ENCODE assay signal across 28 cellular contexts in the genomic region with DNA sequence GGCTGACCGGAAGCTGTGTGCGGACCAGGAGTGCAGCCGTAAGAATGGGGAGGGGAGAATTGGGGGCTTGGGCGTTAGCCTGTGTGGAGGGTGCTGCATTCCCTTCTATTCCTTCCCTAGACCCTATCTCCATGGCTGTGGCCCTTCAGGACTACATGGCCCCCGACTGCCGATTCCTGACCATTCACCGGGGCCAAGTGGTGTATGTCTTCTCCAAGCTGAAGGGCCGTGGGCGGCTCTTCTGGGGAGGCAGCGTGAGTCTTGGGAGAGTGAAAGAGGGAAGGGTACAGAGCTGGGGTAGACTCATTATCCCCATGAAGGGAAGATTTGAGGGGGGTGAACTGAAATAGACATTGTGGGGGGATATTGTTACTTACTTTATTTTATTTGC. TPM values are rescaled to one million over a fixed set of nuclear protein-coding genes. Genes with fewer than 3 reads are reported as not detected.
DNase-seq lines count a peak whose midpoint lies in the region; ATAC-seq and TF ChIP-seq lines count a peak whose summit lies in the region.
"Had no signal": no experiment of that assay in that cellular context is flagged by ENCODE, and none has a peak within 500 bp of the region (broad histone marks: within the 10 kb centered on the region; RNA-seq: fewer than 3 reads in every experiment).

No MANE protein-coding gene starts in this region.

- no peaks in the 10 kb centered on the region for H3K9me3 Mint-ChIP-seq in natural killer cell treated with Interleukin-12 subunit alpha and Interleukin-12 subunit beta and Interleukin-15 and Interleukin-18, amount 100 ng/mL, for 72 hours
- H3K9me3 Mint-ChIP-seq in natural killer cell (no peaks in the 10 kb centered on the region), nephron progenitor cell (no peaks in the 10 kb centered on the region), endodermal cell (no peaks in the 10 kb centered on the region), immature natural killer cell (no peaks in the 10 kb centered on the region)

- H3K27ac Mint-ChIP-seq in natural killer cell treated with Interleukin-12 subunit alpha and Interleukin-12 subunit beta and Interleukin-15 and Interleukin-18, amount 100 ng/mL, for 72 hours, result peak overlapping the region; percentile 60 to 77
- H3K27ac Mint-ChIP-seq in natural killer cell (no peak overlapping the region), nephron progenitor cell (no peak overlapping the region), endodermal cell (no peak overlapping the region), immature natural killer cell (peak overlapping the region in 2 of 6 donors; percentile 57 to 83)
- H3K27ac Mint-ChIP-seq: activated naive CD4-positive, alpha-beta T cell treated with anti-CD3 and anti-CD28 coated beads for 36 hours had no signal

- H3K9ac ChIP-seq in mammary epithelial cell (ENCODE audit: insufficient read depth, low read length) (peak overlapping the region; percentile 90), endodermal cell (ENCODE audit: extremely low read depth, low read length, poor library complexity, severe bottlenecking) (no peak overlapping the region)

- CTCF ChIA-PET in mammary epithelial cell (lab: Charles Lee; ENCODE audit: low non-redundant PET), result no interaction called here

- H3K27me3 Mint-ChIP-seq in natural killer cell treated with Interleukin-12 subunit alpha and Interleukin-12 subunit beta and Interleukin-15 and Interleukin-18, amount 100 ng/mL, for 72 hours, result no peaks in the 10 kb centered on the region
- H3K27me3 Mint-ChIP-seq in natural killer cell (ENCODE audit: low read depth in 2 of 2), result no peaks in the 10 kb centered on the region
- H3K27me3 Mint-ChIP-seq in nephron progenitor cell (ENCODE audit: low read depth, poor library complexity), result peaks cover 2% of the 10 kb centered on the region
- H3K27me3 Mint-ChIP-seq in endodermal cell (ENCODE audit: insufficient read depth), result no peaks in the 10 kb centered on the region
- H3K27me3 Mint-ChIP-seq in immature natural killer cell (ENCODE audit: low read depth in 3 of 3), result peaks cover 13 to 26% (median 15%) of the 10 kb centered on the region in 3 donors
- H3K27me3 Mint-ChIP-seq: IgD-negative memory B cell, T-cell had no signal

- H3K36me3 ChIP-seq in mammary epithelial cell (ENCODE audit: insufficient read depth, low read length) (no peaks in the 10 kb centered on the region), endodermal cell (ENCODE audit: control insufficient read depth, insufficient read depth, low read length) (no peaks in the 10 kb centered on the region)
- H3K36me3 ChIP-seq: vagina had no signal

- H3K36me3 Mint-ChIP-seq in natural killer cell treated with Interleukin-12 subunit alpha and Interleukin-12 subunit beta and Interleukin-15 and Interleukin-18, amount 100 ng/mL, for 72 hours, result peaks cover 6% of the 10 kb centered on the region
- H3K36me3 Mint-ChIP-seq in natural killer cell, result no peaks in the 10 kb centered on the region
- H3K36me3 Mint-ChIP-seq in nephron progenitor cell (ENCODE audit: low read depth), result peaks cover 16% of the 10 kb centered on the region
- H3K36me3 Mint-ChIP-seq in endodermal cell (ENCODE audit: low read depth), result peaks cover 11% of the 10 kb centered on the region
- peaks cover 0 to 9% (median 7%) of the 10 kb centered on the region in 3 donors for H3K36me3 Mint-ChIP-seq in immature natural killer cell

- H3K4me2 ChIP-seq in mammary epithelial cell (ENCODE audit: insufficient read depth, low read depth, low read length), result peak overlapping the region; percentile 89

- WGBS in mammary epithelial cell (ENCODE audit: low coverage, missing lambda C conversion rate), result 3% methylated on average over 7 of the region's 10 CpGs
- 96% methylated on average over 8 of the region's 10 CpGs; no CpG with 5 or more reads in 1 of the 2 experiments for WGBS in endodermal cell (ENCODE audit: insufficient coverage in 1 of 2, insufficient read length in 1 of 2), 2 experiments

- H3K4me3 ChIP-seq in mammary epithelial cell (replicated peaks in 1 of 3; ENCODE audit: insufficient read depth in 1 of 3, low read depth in 2 of 3, low read length in 3 of 3) (peak overlapping the region; percentile 42 to 60 (median 55)), endodermal cell (ENCODE audit: low read length) (no peak overlapping the region)
- H3K4me3 ChIP-seq: ascending aorta, GM12878, vagina had no signal

- H2AFZ ChIP-seq in mammary epithelial cell (ENCODE audit: low read depth, low read length), result peak overlapping the region; percentile 84

- H3K4me1 ChIP-seq in mammary epithelial cell (ENCODE audit: insufficient read depth, low read length) (peaks cover 27% of the 10 kb centered on the region), endodermal cell (ENCODE audit: control insufficient read depth, insufficient read depth, low read length) (no peaks in the 10 kb centered on the region)

- BruUV-seq in mammary epithelial cell (replicated peaks; lab: Mats Ljungman, UMichigan), result TSS peak; percentile 63

- DNase-seq in natural killer cell treated with Interleukin-12 subunit alpha and Interleukin-12 subunit beta and Interleukin-15 and Interleukin-18, amount 100 ng/mL, for 72 hours (ENCODE audit: low spot score), result no peak
- no peak for DNase-seq in natural killer cell
- DNase-seq in mammary epithelial cell, result peak; percentile 52
- DNase-seq in nephron progenitor cell, result no peak
- DNase-seq in endodermal cell, result no peak
- DNase-seq in immature natural killer cell, result no peak
- DNase-seq in amniotic stem cell (lab: John Stamatoyannopoulos, UW), result no peak
- no peak for DNase-seq in NCI-H748 (lab: John Stamatoyannopoulos, UW; ENCODE audit: unreplicated experiment)
- DNase-seq: ACHN; activated CD4-positive, alpha-beta T cell treated with anti-CD3 and anti-CD28 coated beads, Interleukin-2, amount 50 U/mL, for 48 hours; activated naive CD4-positive, alpha-beta T cell treated with anti-CD3 and anti-CD28 coated beads for 36 hours; effector memory CD4-positive, alpha-beta T cell; MM.1S; NCI-H1436 treated with DMSO at 0.1 percent for 48 hours; NCI-H526; retina; T-cell had no signal

- peaks cover 29% of the 10 kb centered on the region for H3K79me2 ChIP-seq in mammary epithelial cell (ENCODE audit: insufficient read depth, low read length)

- in situ Hi-C loops in mammary epithelial cell (cut with MboI; ENCODE audit: low sequenced_read_pairs in 2 of 2), result no loop called here

- peaks cover 54 to 59% of the 10 kb centered on the region in 2 donors for H3K4me1 Mint-ChIP-seq in natural killer cell treated with Interleukin-12 subunit alpha and Interleukin-12 subunit beta and Interleukin-15 and Interleukin-18, amount 100 ng/mL, for 72 hours (ENCODE audit: low read depth in 2 of 2)
- H3K4me1 Mint-ChIP-seq in natural killer cell, result peaks cover 41 to 42% of the 10 kb centered on the region in 2 donors
- peaks cover 24% of the 10 kb centered on the region for H3K4me1 Mint-ChIP-seq in nephron progenitor cell
- H3K4me1 Mint-ChIP-seq in endodermal cell, result peaks cover 7% of the 10 kb centered on the region
- peaks cover 37 to 50% of the 10 kb centered on the region in 2 donors for H3K4me1 Mint-ChIP-seq in immature natural killer cell

- no peak for TF ChIP-seq CTCF in natural killer cell (IDR thresholded peaks at IDR 0.05)
- TF ChIP-seq CTCF in mammary epithelial cell (conservative IDR thresholded peaks at IDR 0.05 in 1 of 2, IDR thresholded peaks at IDR 0.05 in 1 of 2; ENCODE audit: extremely low read depth in 1 of 2, insufficient read depth in 1 of 2, low read depth in 1 of 2, low read length in 2 of 2), result no peak
- no peak for TF ChIP-seq CTCF in nephron progenitor cell (IDR thresholded peaks at IDR 0.05)
- no peak for TF ChIP-seq CTCF in endodermal cell (conservative IDR thresholded peaks at IDR 0.05)

- no peaks in the 10 kb centered on the region for H4K20me1 ChIP-seq in mammary epithelial cell (ENCODE audit: insufficient read depth, low read length)

- H3K27me3 ChIP-seq in mammary epithelial cell (ENCODE audit: insufficient read depth, low read length) (no peaks in the 10 kb centered on the region), endodermal cell (ENCODE audit: control insufficient read depth, insufficient read depth, low read length, poor library complexity, severe bottlenecking) (no peaks in the 10 kb centered on the region)
- H3K27me3 ChIP-seq: ascending aorta, neutrophil, vagina had no signal

- no peak for ATAC-seq in natural killer cell treated with Interleukin-12 subunit alpha and Interleukin-12 subunit beta and Interleukin-15 and Interleukin-18, amount 100 ng/mL, for 72 hours
- no peak for ATAC-seq in natural killer cell
- ATAC-seq: GM12878, Right ventricle myocardium inferior, T-cell had no signal

- peak overlapping the region; percentile 28 for H3K4me3 Mint-ChIP-seq in natural killer cell treated with Interleukin-12 subunit alpha and Interleukin-12 subunit beta and Interleukin-15 and Interleukin-18, amount 100 ng/mL, for 72 hours
- H3K4me3 Mint-ChIP-seq in natural killer cell (no peak overlapping the region), nephron progenitor cell (peak overlapping the region; percentile 65), endodermal cell (no peak overlapping the region), immature natural killer cell (peak overlapping the region in 1 of 5 donors; percentile 26)
- H3K4me3 Mint-ChIP-seq: activated naive CD4-positive, alpha-beta T cell treated with anti-CD3 and anti-CD28 coated beads for 36 hours; CD14-positive monocyte; T-cell had no signal

- no peaks in the 10 kb centered on the region for H3K9me3 ChIP-seq in mammary epithelial cell (replicated peaks; ENCODE audit: insufficient read depth, low read length)
- H3K9me3 ChIP-seq in endodermal cell (ENCODE audit: control insufficient read depth, low read length), result no peaks in the 10 kb centered on the region
- H3K9me3 ChIP-seq: ascending aorta, neutrophil, vagina had no signal

- H3K27ac ChIP-seq in mammary epithelial cell (ENCODE audit: insufficient read depth, low read depth, low read length) (peak overlapping the region; percentile 99), endodermal cell (ENCODE audit: low read depth, low read length) (no peak overlapping the region)
- H3K27ac ChIP-seq: ascending aorta had no signal

- intact Hi-C loops in natural killer cell (cut with micrococcal nuclease), result loop anchor here (5.0 to 10.0 kb wide), 3 partner anchors 42 to 311 kb away; partner anchors contain the start of genes BLVRB and SPTBN4
- intact Hi-C loops in mammary epithelial cell (cut with micrococcal nuclease), result loop anchor here (1.0 to 2.0 kb wide), 2 partner anchors 25 to 60 kb away; partner anchors contain the start of genes ACTMAP and SNRPA

- dilution Hi-C loops in mammary epithelial cell (cut with HindIII; ENCODE audit: low sequenced_read_pairs), result loop anchor here (5.0 kb wide), 1 partner anchor 68 kb away; no protein-coding TSS in a partner anchor

RNA-seq across cellular contexts. Expression of gene MIA, which starts 0.3 kb away (rescaled TPM):
- 1 to 10 TPM; 1.1 to 2.4 TPM for total RNA-seq in natural killer cell treated with Interleukin-12 subunit alpha and Interleukin-12 subunit beta and Interleukin-15 and Interleukin-18, amount 100 ng/mL, for 72 hours
- total RNA-seq in natural killer cell (not detected), mammary epithelial cell (100 to 1,000 TPM; 106 to 107 TPM), endodermal cell (not detected)
- polyA plus RNA-seq in mammary epithelial cell (166 TPM), immature natural killer cell (not detected)
- 99.5 TPM for polyA minus RNA-seq in mammary epithelial cell
- 3.2 TPM for polyA plus RNA-seq in endodermal cell (2013, experiment 1 of 2)
- 5.2 TPM for polyA plus RNA-seq in endodermal cell (2013, experiment 2 of 2)
- total RNA-seq: activated naive CD4-positive, alpha-beta T cell treated with anti-CD3 and anti-CD28 coated beads for 36 hours; ascending aorta; fibroblast of lung; glomerular endothelial cell; mesenteric fat pad; Right ventricle myocardium inferior; subcutaneous adipose tissue had no signal
- polyA plus RNA-seq: CD14-positive monocyte, IgD-negative memory B cell had no signal

RNA-seq across cellular contexts. Expression of gene RAB4B, which starts 2.4 kb away (rescaled TPM):
- 100 to 1,000 TPM in 1 of 2 donors, 10 to 100 TPM in 1; 83.3 to 128 TPM for total RNA-seq in natural killer cell treated with Interleukin-12 subunit alpha and Interleukin-12 subunit beta and Interleukin-15 and Interleukin-18, amount 100 ng/mL, for 72 hours
- 10 to 100 TPM; 97.8 to 99.8 (median 98.6) TPM for total RNA-seq in natural killer cell
- 10 to 100 TPM in 1 of 2 donors, 1 to 10 TPM in 1; 9.0 to 23.5 TPM for total RNA-seq in mammary epithelial cell
- 10.0 TPM for polyA plus RNA-seq in mammary epithelial cell
- 12.0 TPM for polyA minus RNA-seq in mammary epithelial cell
- total RNA-seq in endodermal cell, result 10 to 100 TPM; 29.2 to 34.1 TPM
- 30.7 TPM for polyA plus RNA-seq in endodermal cell (2013, experiment 1 of 2)
- 28.4 TPM for polyA plus RNA-seq in endodermal cell (2013, experiment 2 of 2)
- 100 to 1,000 TPM; 129 to 151 (median 150) TPM for polyA plus RNA-seq in immature natural killer cell

RNA-seq across cellular contexts. Expression of gene EGLN2, which starts 23.4 kb away (rescaled TPM):
- total RNA-seq in natural killer cell treated with Interleukin-12 subunit alpha and Interleukin-12 subunit beta and Interleukin-15 and Interleukin-18, amount 100 ng/mL, for 72 hours, result 100 to 1,000 TPM; 119 to 136 TPM
- 100 to 1,000 TPM; 104 to 156 (median 151) TPM for total RNA-seq in natural killer cell
- total RNA-seq in mammary epithelial cell, result 10 to 100 TPM; 59.7 to 82.3 TPM
- 46.7 TPM for polyA plus RNA-seq in mammary epithelial cell
- 134 TPM for polyA minus RNA-seq in mammary epithelial cell
- 10 to 100 TPM; 87.4 to 99.8 TPM for total RNA-seq in endodermal cell
- 58.5 TPM for polyA plus RNA-seq in endodermal cell (2013, experiment 1 of 2)
- polyA plus RNA-seq in endodermal cell (2013, experiment 2 of 2), result 55.2 TPM
- polyA plus RNA-seq in immature natural killer cell, result 100 to 1,000 TPM in 2 of 3 donors, 10 to 100 TPM in 1; 88.4 to 124 (median 101) TPM

RNA-seq across cellular contexts. Expression of gene SNRPA, which starts 24.6 kb away (rescaled TPM):
- total RNA-seq in natural killer cell treated with Interleukin-12 subunit alpha and Interleukin-12 subunit beta and Interleukin-15 and Interleukin-18, amount 100 ng/mL, for 72 hours, result 100 to 1,000 TPM in 1 of 2 donors, 10 to 100 TPM in 1; 95.5 to 191 TPM
- 10 to 100 TPM; 56.2 to 65.9 (median 60.9) TPM for total RNA-seq in natural killer cell
- total RNA-seq in mammary epithelial cell, result 10 to 100 TPM; 28.2 to 99.3 TPM
- polyA plus RNA-seq in mammary epithelial cell, result 117 TPM
- polyA minus RNA-seq in mammary epithelial cell, result 257 TPM
- total RNA-seq in endodermal cell, result 100 to 1,000 TPM; 160 to 199 TPM
- polyA plus RNA-seq in endodermal cell (2013, experiment 1 of 2), result 206 TPM
- polyA plus RNA-seq in endodermal cell (2013, experiment 2 of 2), result 196 TPM
- polyA plus RNA-seq in immature natural killer cell, result 10 to 100 TPM; 28.9 to 78.7 (median 39.2) TPM

RNA-seq across cellular contexts. Expression of gene ACTMAP, which starts 25.4 kb away (rescaled TPM):
- total RNA-seq in natural killer cell treated with Interleukin-12 subunit alpha and Interleukin-12 subunit beta and Interleukin-15 and Interleukin-18, amount 100 ng/mL, for 72 hours, result 10 to 100 TPM; 10.9 to 16.6 TPM
- total RNA-seq in natural killer cell, result 1 to 10 TPM; 5.9 to 9.6 (median 8.2) TPM
- 10 to 100 TPM in 1 of 2 donors, 1 to 10 TPM in 1; 1.0 to 15.2 TPM for total RNA-seq in mammary epithelial cell
- 3.2 TPM for polyA plus RNA-seq in mammary epithelial cell
- polyA minus RNA-seq in mammary epithelial cell, result 6.4 TPM
- total RNA-seq in endodermal cell, result 10 to 100 TPM; 26.0 to 34.3 TPM
- polyA plus RNA-seq in endodermal cell (2013, experiment 1 of 2), result 23.8 TPM
- polyA plus RNA-seq in endodermal cell (2013, experiment 2 of 2), result 21.1 TPM
- polyA plus RNA-seq in immature natural killer cell, result 1 to 10 TPM in 2 of 3 donors, not detected in 1; 3.1 to 6.2 TPM

Comparison
In these comparisons a context has a peak if more than half of its experiments do, and no peak if none do; other contexts are left out.
1. H3K27ac Mint-ChIP-seq: peak in natural killer cell treated with Interleukin-12 subunit alpha and Interleukin-12 subunit beta and Interleukin-15 and Interleukin-18, amount 100 ng/mL, for 72 hours (2 of 2); none in natural killer cell (0 of 2), nephron progenitor cell (single experiment) and endodermal cell (single experiment).
2. H3K4me3 Mint-ChIP-seq: peak in natural killer cell treated with Interleukin-12 subunit alpha and Interleukin-12 subunit beta and Interleukin-15 and Interleukin-18, amount 100 ng/mL, for 72 hours (single experiment) and nephron progenitor cell (single experiment); none in natural killer cell (single experiment) and endodermal cell (single experiment).
3. RNA of gene MIA, which starts 0.3 kb away (total RNA-seq): 106 to 107 TPM in mammary epithelial cell; 1.1 to 2.4 TPM in natural killer cell treated with Interleukin-12 subunit alpha and Interleukin-12 subunit beta and Interleukin-15 and Interleukin-18, amount 100 ng/mL, for 72 hours, not detected in endodermal cell and not detected in natural killer cell; every median in the first group is over 10 times any median in the second.